8 cellular contexts compared by ENCODE assay signal in genomic region chr13:94968040-94968756, GRCh38.
A peak's percentile ranks its signal among the peaks of the same experiment; 100 is the strongest.
DNase-seq lines count a peak whose midpoint lies in the region; ATAC-seq and TF ChIP-seq lines count a peak whose summit lies in the region.

No MANE protein-coding gene starts in this region.

- POLR2A ChIA-PET in activated CD8-positive, alpha-beta T cell treated with anti-CD3 and anti-CD28 coated beads for 36 hours (lab: Charles Lee): interaction anchor here (0.5 kb wide), 1 partner anchor 222 kb away, joined by 5 read pairs; no protein-coding TSS in a partner anchor

- H3K27ac ChIP-seq in GM23338 (ENCODE audit: low read depth): no peak overlapping the region

- H3K36me3 Mint-ChIP-seq in GM23338 (ENCODE audit: low read depth): no peaks in the 10 kb centered on the region
- H3K36me3 Mint-ChIP-seq in activated CD8-positive, alpha-beta T cell treated with anti-CD3 and anti-CD28 coated beads for 36 hours (ENCODE audit: low read depth): no peaks in the 10 kb centered on the region
- no peaks in the 10 kb centered on the region for H3K36me3 Mint-ChIP-seq in stimulated activated memory B cell treated with anti-CD40 and anti-IgM and Interleukin-4, amounts not matched to agents 10 μg/mL and 1 μg/mL and 100 μg/mL, for 72 hours

- peak overlapping the region; percentile 94 for H2AFZ ChIP-seq in GM23338

- H3K4me3 ChIP-seq in AG09309 (ENCODE audit: control insufficient read depth, low read depth, low read length) (peak overlapping the region; percentile 28), GM23338 (peak overlapping the region; percentile 69), iPS-15b (ENCODE audit: low read depth, low read length) (peak overlapping the region; percentile 72)

- peak overlapping the region; percentile 84 for H3K4me3 Mint-ChIP-seq in GM23338
- no peak overlapping the region for H3K4me3 Mint-ChIP-seq in activated CD8-positive, alpha-beta T cell treated with anti-CD3 and anti-CD28 coated beads for 36 hours
- H3K4me3 Mint-ChIP-seq in stimulated activated memory B cell treated with anti-CD40 and anti-IgM and Interleukin-4, amounts not matched to agents 10 μg/mL and 1 μg/mL and 100 μg/mL, for 72 hours: no peak overlapping the region

- H3F3A ChIP-seq in GM23338 (replicated peaks; ENCODE audit: low read depth): peaks cover 6% of the 10 kb centered on the region; the same call in 1 of the 2 replicates

- DNase-seq in AG09309 (ENCODE audit: low read depth): no peak
- DNase-seq in GM23338 (ENCODE audit: low spot score): peak; percentile 83
- peak; percentile 12 for DNase-seq in activated CD8-positive, alpha-beta T cell treated with anti-CD3 and anti-CD28 coated beads for 36 hours
- DNase-seq in COR-L47 (lab: John Stamatoyannopoulos, UW): no peak
- DNase-seq in NCI-H2171 (lab: John Stamatoyannopoulos, UW): no peak

- TF ChIP-seq CTCF in AG09309 (IDR thresholded peaks at IDR 0.05; ENCODE audit: control insufficient read depth, insufficient read depth, low read depth, low read length, missing control alignments) (peak; percentile 7), GM23338 (conservative IDR thresholded peaks at IDR 0.05; ENCODE audit: low read depth in 2 of 2) (peak; percentile 41 to 50)
- TF ChIP-seq CTCF in activated CD8-positive, alpha-beta T cell treated with anti-CD3 and anti-CD28 coated beads for 36 hours (IDR thresholded peaks at IDR 0.05): no peak

- H3K36me3 ChIP-seq in GM23338 (ENCODE audit: insufficient read depth) (no peaks in the 10 kb centered on the region), iPS-15b (ENCODE audit: control insufficient read depth, insufficient read depth, low read length) (no peaks in the 10 kb centered on the region)

- no peaks in the 10 kb centered on the region for H3K9me3 ChIP-seq in iPS-15b (ENCODE audit: control insufficient read depth, insufficient read depth, low read length)

- H3K27me3 Mint-ChIP-seq in GM23338 (ENCODE audit: insufficient read depth, low read depth, poor library complexity): peaks cover 8% of the 10 kb centered on the region
- peaks cover 45% of the 10 kb centered on the region for H3K27me3 Mint-ChIP-seq in activated CD8-positive, alpha-beta T cell treated with anti-CD3 and anti-CD28 coated beads for 36 hours
- H3K27me3 Mint-ChIP-seq in stimulated activated memory B cell treated with anti-CD40 and anti-IgM and Interleukin-4, amounts not matched to agents 10 μg/mL and 1 μg/mL and 100 μg/mL, for 72 hours: peaks cover 38% of the 10 kb centered on the region

- H3K27ac Mint-ChIP-seq in GM23338: no peak overlapping the region
- H3K27ac Mint-ChIP-seq in activated CD8-positive, alpha-beta T cell treated with anti-CD3 and anti-CD28 coated beads for 36 hours: no peak overlapping the region
- no peak overlapping the region for H3K27ac Mint-ChIP-seq in stimulated activated memory B cell treated with anti-CD40 and anti-IgM and Interleukin-4, amounts not matched to agents 10 μg/mL and 1 μg/mL and 100 μg/mL, for 72 hours

- H3K9me2 ChIP-seq in GM23338 (ENCODE audit: insufficient read depth): no peaks in the 10 kb centered on the region

- H3K4me1 Mint-ChIP-seq in GM23338: peaks cover 47% of the 10 kb centered on the region
- H3K4me1 Mint-ChIP-seq in activated CD8-positive, alpha-beta T cell treated with anti-CD3 and anti-CD28 coated beads for 36 hours (ENCODE audit: low read depth): peaks cover 2% of the 10 kb centered on the region
- H3K4me1 Mint-ChIP-seq in stimulated activated memory B cell treated with anti-CD40 and anti-IgM and Interleukin-4, amounts not matched to agents 10 μg/mL and 1 μg/mL and 100 μg/mL, for 72 hours: peaks cover 6% of the 10 kb centered on the region

- intact Hi-C loops in activated CD8-positive, alpha-beta T cell treated with anti-CD3 and anti-CD28 coated beads for 36 hours (cut with micrococcal nuclease): no loop called here

- H3K4me2 ChIP-seq in GM23338: peak overlapping the region; percentile 85

- H3K27me3 ChIP-seq in GM23338 (ENCODE audit: insufficient read depth) (peaks cover 23% of the 10 kb centered on the region), iPS-15b (ENCODE audit: control insufficient read depth, insufficient read depth, low read length) (peaks cover 4% of the 10 kb centered on the region)

- no peaks in the 10 kb centered on the region for H3K79me2 ChIP-seq in GM23338 (replicated peaks; ENCODE audit: insufficient read depth)

- ATAC-seq in GM23338 (peak; percentile 78), HG02642 (IDR thresholded peaks at IDR 0.05; ENCODE audit: poor library complexity, unreplicated experiment) (no peak)
- ATAC-seq in activated CD8-positive, alpha-beta T cell treated with anti-CD3 and anti-CD28 coated beads for 36 hours: peak; percentile 67
- ATAC-seq in stimulated activated memory B cell treated with anti-CD40 and anti-IgM and Interleukin-4, amounts not matched to agents 10 μg/mL and 1 μg/mL and 100 μg/mL, for 72 hours: peak; percentile 36

- H3K9ac ChIP-seq in iPS-15b (ENCODE audit: low read depth, low read length): peak overlapping the region; percentile 50

- H3K4me1 ChIP-seq in GM23338 (ENCODE audit: insufficient read depth): peaks cover 59% of the 10 kb centered on the region
- peaks cover 13% of the 10 kb centered on the region for H3K4me1 ChIP-seq in iPS-15b (ENCODE audit: control insufficient read depth, insufficient read depth, low read length)

- CTCF ChIA-PET in activated CD8-positive, alpha-beta T cell treated with anti-CD3 and anti-CD28 coated beads for 36 hours (lab: Charles Lee): interaction anchor here (1.1 kb wide), 1 partner anchor 20 kb away, joined by 3 read pairs; no protein-coding TSS in a partner anchor

- no peaks in the 10 kb centered on the region for H4K20me1 ChIP-seq in GM23338 (replicated peaks; ENCODE audit: insufficient read depth)

- no peaks in the 10 kb centered on the region for H3K9me3 Mint-ChIP-seq in GM23338
- H3K9me3 Mint-ChIP-seq in activated CD8-positive, alpha-beta T cell treated with anti-CD3 and anti-CD28 coated beads for 36 hours: no peaks in the 10 kb centered on the region
- H3K9me3 Mint-ChIP-seq in stimulated activated memory B cell treated with anti-CD40 and anti-IgM and Interleukin-4, amounts not matched to agents 10 μg/mL and 1 μg/mL and 100 μg/mL, for 72 hours: no peaks in the 10 kb centered on the region

TF ChIP-seq in GM23338, 12 proteins besides CTCF, POLR2A, EP300 and RAD21 (continues in another document):
- TF ChIP-seq ZNF462 (CRISPR knock-in tag; IDR thresholded peaks at IDR 0.05) (no peak), POLR2AphosphoS5 (IDR thresholded peaks at IDR 0.05; ENCODE audit: low read depth) (no peak), STAT1 (IDR thresholded peaks at IDR 0.05; ENCODE audit: unreplicated experiment) (no peak), JUNB (IDR thresholded peaks at IDR 0.05; ENCODE audit: unreplicated experiment) (no peak)

Comparison
In these comparisons a context has a peak if more than half of its experiments do, and no peak if none do; other contexts are left out.
1. DNase-seq: peak in GM23338 (single experiment) and activated CD8-positive, alpha-beta T cell treated with anti-CD3 and anti-CD28 coated beads for 36 hours (single experiment); none in AG09309 (single experiment), COR-L47 (single experiment) and NCI-H2171 (single experiment).
2. Peak in every context shown above with its lines, with median percentiles within 50 percentile points of each other: H3K4me3 ChIP-seq.